12 cellular contexts compared by ENCODE assay signal in the genomic region with DNA sequence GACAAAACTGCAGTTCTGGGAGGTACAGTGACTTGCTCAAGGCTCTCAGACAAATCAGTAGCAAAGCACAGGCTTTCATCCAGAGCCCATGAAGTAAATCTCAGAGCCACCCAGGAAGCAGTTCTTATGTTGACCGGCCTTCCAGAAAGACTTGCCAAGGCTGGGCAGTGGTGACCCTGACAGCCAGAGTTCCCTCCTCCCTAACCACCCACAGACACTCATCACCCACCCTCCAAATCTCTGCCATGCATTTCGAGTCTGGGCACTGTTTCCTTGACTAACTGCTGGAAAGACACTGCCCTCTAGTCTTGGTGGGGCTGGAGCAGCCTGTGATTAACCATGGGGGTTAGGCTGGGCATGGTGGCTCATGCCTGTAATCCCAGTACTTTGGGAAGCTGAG.
"Had no signal": no experiment of that assay in that cellular context is flagged by ENCODE, and none has a peak within 500 bp of the region (broad histone marks: within the 10 kb centered on the region; RNA-seq: fewer than 3 reads in every experiment).

No MANE protein-coding gene starts in this region.

- DNase-seq: activated CD4-positive, alpha-beta memory T cell treated with anti-CD3 and anti-CD28 coated beads for 36 hours; activated gamma-delta T cell; activated T-cell treated with anti-CD3 and anti-CD28 coated beads, Interleukin-2, amount 50 U/mL, for 48 hours; endodermal cell; midbrain; retina; stimulated activated naive B cell treated with anti-CD40 and anti-IgM and Interleukin-4, amounts not matched to agents 10 μg/mL and 1 μg/mL and 100 μg/mL, for 72 hours had no signal

- ATAC-seq: stimulated activated naive B cell treated with anti-CD40 and anti-IgM and Interleukin-4, amounts not matched to agents 10 μg/mL and 1 μg/mL and 100 μg/mL, for 72 hours had no signal

- H3K4me3 ChIP-seq: neural progenitor cell, SJSA1, smooth muscle cell, suprapubic skin had no signal

- H3K27ac ChIP-seq: neural progenitor cell, parathyroid adenoma, SJSA1, suprapubic skin had no signal

- H3K36me3 ChIP-seq: neural progenitor cell, suprapubic skin had no signal

- H3K9me3 ChIP-seq: SJSA1, suprapubic skin had no signal

- H3K27me3 ChIP-seq: neural progenitor cell, SJSA1, suprapubic skin had no signal
